In the genomic region with DNA sequence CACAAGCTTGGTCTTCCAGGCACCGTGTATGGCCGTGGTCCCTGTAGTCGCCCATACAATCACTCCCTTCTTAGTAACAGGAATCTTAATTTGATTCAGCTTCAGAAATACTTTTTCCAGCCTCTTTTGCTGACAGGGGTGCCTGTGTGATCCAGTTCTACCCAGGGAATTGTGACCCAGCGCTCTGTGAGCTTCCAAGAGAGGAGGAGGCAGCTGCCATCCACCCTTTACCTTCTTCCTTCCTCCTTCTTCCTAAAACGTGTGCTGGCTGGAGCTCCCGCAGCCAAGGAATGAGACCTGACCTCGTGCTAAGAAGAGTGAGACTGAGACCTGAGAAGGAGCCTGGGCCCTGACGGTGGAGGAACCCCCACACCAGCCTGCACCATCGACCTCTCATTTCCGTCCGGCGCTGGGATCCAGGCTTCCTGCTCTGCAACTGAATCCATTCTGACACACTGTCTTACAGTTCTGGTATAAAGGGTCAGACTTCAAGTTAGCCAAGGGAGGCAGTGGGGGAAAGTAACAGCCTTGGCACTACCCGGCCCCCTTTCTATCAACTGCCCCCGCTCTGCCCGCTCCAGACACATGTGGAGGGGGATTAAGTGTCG, we compare ENCODE assay signal across 9 cellular contexts. TPM values are rescaled to one million over a fixed set of nuclear protein-coding genes. Genes with fewer than 3 reads are reported as not detected.
DNase-seq lines count a peak whose midpoint lies in the region; ATAC-seq and TF ChIP-seq lines count a peak whose summit lies in the region.
"Had no signal": no experiment of that assay in that cellular context is flagged by ENCODE, and none has a peak within 500 bp of the region (broad histone marks: within the 10 kb centered on the region; RNA-seq: fewer than 3 reads in every experiment).

No MANE protein-coding gene starts in this region.

- no peaks in the 10 kb centered on the region for H3K9me3 Mint-ChIP-seq in activated T-helper 17 cell treated with anti-CD3 and anti-CD28 coated beads, Interleukin-2, amount 50 U/mL, for 72 hours

- H3K4me1 Mint-ChIP-seq in activated T-helper 17 cell treated with anti-CD3 and anti-CD28 coated beads, Interleukin-2, amount 50 U/mL, for 72 hours = peaks cover 21% of the 10 kb centered on the region

- H3K27ac ChIP-seq in iPS-18a (ENCODE audit: low read length) = peak overlapping the region; percentile 92

- peak overlapping the region; percentile 70 for H3K27ac Mint-ChIP-seq in activated T-helper 17 cell treated with anti-CD3 and anti-CD28 coated beads, Interleukin-2, amount 50 U/mL, for 72 hours

- no peak overlapping the region for H3K4me3 ChIP-seq in H7 (ENCODE audit: insufficient read depth, low read depth, low read length)
- peak overlapping the region; percentile 28 for H3K4me3 ChIP-seq in iPS-18a (ENCODE audit: low read length)

- ATAC-seq in activated T-helper 17 cell treated with anti-CD3 and anti-CD28 coated beads, Interleukin-2, amount 50 U/mL, for 72 hours (replicated peaks) = no peak
- peak; percentile 8 for ATAC-seq in sciatic nerve

- H3K4me1 ChIP-seq in iPS-18a (ENCODE audit: control insufficient read depth, low read depth, low read length) = peaks cover 36% of the 10 kb centered on the region

- H3K36me3 ChIP-seq in H7 (replicated peaks; ENCODE audit: control insufficient read depth, insufficient read depth, low read length) (no peaks in the 10 kb centered on the region; the same call in 1 of the 2 replicates), iPS-18a (ENCODE audit: control insufficient read depth, low read depth, low read length) (no peaks in the 10 kb centered on the region)

- peak; percentile 32 for DNase-seq in H7
- no peak for DNase-seq in sciatic nerve (ENCODE audit: low spot score)
- no peak for DNase-seq in T1000 (lab: John Stamatoyannopoulos, UW)
- DNase-seq in iPS-NIHi11 (ENCODE audit: low spot score) = no peak
- DNase-seq in GM13976 (ENCODE audit: low spot score) = no peak
- DNase-seq in activated CD4-positive, CD25-positive, alpha-beta regulatory T cell (lab: John Stamatoyannopoulos, UW) = no peak
- DNase-seq: NCI-H1048 had no signal

- no peaks in the 10 kb centered on the region for H3K27me3 ChIP-seq in H7 (ENCODE audit: control insufficient read depth, insufficient read depth, low read length)
- no peaks in the 10 kb centered on the region for H3K27me3 ChIP-seq in iPS-18a (ENCODE audit: control insufficient read depth, insufficient read depth, low read length)

- no peak overlapping the region for H3K4me3 Mint-ChIP-seq in activated T-helper 17 cell treated with anti-CD3 and anti-CD28 coated beads, Interleukin-2, amount 50 U/mL, for 72 hours

- TF ChIP-seq CTCF in GM13976 (IDR thresholded peaks at IDR 0.05; ENCODE audit: borderline replicate concordance, control extremely low read depth, extremely low read depth, insufficient read depth, missing control alignments) = no peak

- peaks cover 40% of the 10 kb centered on the region for H3K36me3 Mint-ChIP-seq in activated T-helper 17 cell treated with anti-CD3 and anti-CD28 coated beads, Interleukin-2, amount 50 U/mL, for 72 hours (ENCODE audit: low read depth)

- no peaks in the 10 kb centered on the region for H3K9me3 ChIP-seq in iPS-18a (ENCODE audit: control insufficient read depth, low read depth, low read length)

- H3K9ac ChIP-seq in iPS-18a (ENCODE audit: low read length) = peak overlapping the region; percentile 67

- H3K27me3 Mint-ChIP-seq in activated T-helper 17 cell treated with anti-CD3 and anti-CD28 coated beads, Interleukin-2, amount 50 U/mL, for 72 hours = no peaks in the 10 kb centered on the region

- in situ Hi-C loops in GM13976 (cut with MboI; ENCODE audit: low sequenced_read_pairs, unreplicated experiment) = loop anchor here (10.0 kb wide), 1 partner anchor 368 kb away; no protein-coding TSS in a partner anchor

- intact Hi-C loops in sciatic nerve (cut with DNase I) = loop anchor here (5.0 kb wide), 1 partner anchor 434 kb away; a partner anchor contains a TSS

RNA-seq across cellular contexts. Expression of a gene that starts 16.1 kb away (rescaled TPM):
- total RNA-seq in H7 (2014; rRNA removed; shearing (Covaris generic)) = 76.1 and 77.8 TPM in 2 replicates
- 100 to 1,000 TPM; 170 to 308 TPM for total RNA-seq in activated T-helper 17 cell treated with anti-CD3 and anti-CD28 coated beads, Interleukin-2, amount 50 U/mL, for 72 hours
- total RNA-seq in sciatic nerve = 131 TPM

RNA-seq across cellular contexts. Expression of a gene that starts 46.6 kb away (rescaled TPM):
- total RNA-seq in H7 (2014; rRNA removed; shearing (Covaris generic)) = not detected in 2 replicates
- total RNA-seq in activated T-helper 17 cell treated with anti-CD3 and anti-CD28 coated beads, Interleukin-2, amount 50 U/mL, for 72 hours = not detected
- not detected for total RNA-seq in sciatic nerve
